In genomic region chr11:36149538-36150242, GRCh38 we compare ENCODE assay signal across 8 cellular contexts.
DNase-seq lines count a peak whose midpoint lies in the region; ATAC-seq and TF ChIP-seq lines count a peak whose summit lies in the region.

No MANE protein-coding gene starts in this region.

- ATAC-seq in GM21528 (IDR thresholded peaks at IDR 0.05; ENCODE audit: low FRiP score, unreplicated experiment) (peak; percentile 68), right lobe of liver (peak; percentile 61 to 90 (median 74)), thoracic aorta (ENCODE audit: insufficient number of reproducible peaks, low FRiP score, low read depth) (peak; percentile 88)

- H3K36me3 ChIP-seq in SJSA1: no peaks in the 10 kb centered on the region
- H3K36me3 ChIP-seq in right lobe of liver: no peaks in the 10 kb centered on the region
- H3K36me3 ChIP-seq in thoracic aorta: no peaks in the 10 kb centered on the region

- peaks cover 52% of the 10 kb centered on the region for H3K4me1 ChIP-seq in SJSA1 (replicated peaks)
- H3K4me1 ChIP-seq in right lobe of liver: no peaks in the 10 kb centered on the region
- peaks cover 7 to 9% of the 10 kb centered on the region in 2 donors for H3K4me1 ChIP-seq in thoracic aorta (ENCODE audit: control insufficient read depth in 1 of 2, low read depth in 2 of 2)

- H3K9me3 ChIP-seq in SJSA1 (replicated peaks) (no peaks in the 10 kb centered on the region), right lobe of liver (no peaks in the 10 kb centered on the region), thoracic aorta (no peaks in the 10 kb centered on the region)

- DNase-seq in NCI-H82 (lab: John Stamatoyannopoulos, UW): peak; percentile 34
- DNase-seq in NCI-H82 treated with DMSO at 0.1 percent for 48 hours (lab: John Stamatoyannopoulos, UW; ENCODE audit: unreplicated experiment): no peak
- peak; percentile 100 for DNase-seq in HS-5 (ENCODE audit: low read depth)
- peak; percentile 95 for DNase-seq in SJSA1 (ENCODE audit: low read depth in 1 of 2, low spot score in 2 of 2)
- DNase-seq in caudate nucleus (lab: John Stamatoyannopoulos, UW): peak in 26 of 61 donors; percentile 3 to 72 (median 26)
- peak in 1 of 3 donors; percentile 37 for DNase-seq in right lobe of liver
- peak; percentile 6 for DNase-seq in thoracic aorta (ENCODE audit: low spot score)

- H3K27me3 ChIP-seq in SJSA1 (replicated peaks) (no peaks in the 10 kb centered on the region), right lobe of liver (no peaks in the 10 kb centered on the region), thoracic aorta (replicated peaks; ENCODE audit: insufficient read depth) (no peaks in the 10 kb centered on the region)

- H3K4me3 ChIP-seq in SJSA1: no peak overlapping the region
- no peak overlapping the region for H3K4me3 ChIP-seq in right lobe of liver
- no peak overlapping the region for H3K4me3 ChIP-seq in thoracic aorta

- peak; percentile 29 to 45 (median 41) for TF ChIP-seq CTCF in right lobe of liver (IDR thresholded peaks at IDR 0.05)
- no peak for TF ChIP-seq CTCF in thoracic aorta (IDR thresholded peaks at IDR 0.05)

- H3K27ac ChIP-seq in SJSA1 (peak overlapping the region; percentile 91), caudate nucleus (ENCODE audit: low read depth, low read length) (peak overlapping the region; percentile 11), right lobe of liver (no peak overlapping the region), thoracic aorta (no peak overlapping the region)

- no peak for TF ChIP-seq POLR2A in right lobe of liver (IDR thresholded peaks at IDR 0.05)

- intact Hi-C loops in right lobe of liver (cut with DNase I): no loop called here

- 18% methylated on average over 7 of the region's 8 CpGs for WGBS in right lobe of liver (ENCODE audit: insufficient coverage, low coverage, low lambda C conversion rate, missing lambda C conversion rate)

Comparison
In these comparisons a context has a peak if more than half of its experiments do, and no peak if none do; other contexts are left out.
1. H3K27ac ChIP-seq: peak in SJSA1 (single experiment) and caudate nucleus (single experiment); none in right lobe of liver (0 of 3) and thoracic aorta (0 of 2).
2. Peak in every context shown above with its lines, with median percentiles within 50 percentile points of each other: ATAC-seq.